In genomic region chr3:185656321-185656840, GRCh38 we compare ENCODE assay signal across 10 cellular contexts.
DNase-seq lines count a peak whose midpoint lies in the region; ATAC-seq and TF ChIP-seq lines count a peak whose summit lies in the region.
"Had no signal": no experiment of that assay in that cellular context is flagged by ENCODE, and none has a peak within 500 bp of the region (broad histone marks: within the 10 kb centered on the region; RNA-seq: fewer than 3 reads in every experiment).

No MANE protein-coding gene starts in this region.

- H3K4me3 Mint-ChIP-seq in naive thymus-derived CD8-positive, alpha-beta T cell = no peak overlapping the region
- no peak overlapping the region for H3K4me3 Mint-ChIP-seq in activated T-cell treated with anti-CD3 and anti-CD28 coated beads, Interleukin-2, amount 50 U/mL, for 24 hours
- H3K4me3 Mint-ChIP-seq: activated naive CD4-positive, alpha-beta T cell treated with anti-CD3 and anti-CD28 coated beads, Interleukin-2, amount 50 U/mL, for 24 hours had no signal

- no peaks in the 10 kb centered on the region for H3K9me3 Mint-ChIP-seq in naive thymus-derived CD8-positive, alpha-beta T cell
- H3K9me3 Mint-ChIP-seq in activated T-cell treated with anti-CD3 and anti-CD28 coated beads, Interleukin-2, amount 50 U/mL, for 24 hours = no peaks in the 10 kb centered on the region
- H3K9me3 Mint-ChIP-seq: activated naive CD4-positive, alpha-beta T cell treated with anti-CD3 and anti-CD28 coated beads, Interleukin-2, amount 50 U/mL, for 24 hours had no signal

- peaks cover 8% of the 10 kb centered on the region for H4K20me1 ChIP-seq in osteoblast (ENCODE audit: insufficient read depth, low read length)

- peaks cover 4% of the 10 kb centered on the region for H3K79me2 ChIP-seq in osteoblast (ENCODE audit: insufficient read depth, low read length)

- H3K36me3 ChIP-seq in osteoblast (ENCODE audit: insufficient read depth, low read length) = peaks cover 55% of the 10 kb centered on the region

- no peak overlapping the region for H3K27ac Mint-ChIP-seq in naive thymus-derived CD8-positive, alpha-beta T cell
- H3K27ac Mint-ChIP-seq in activated T-cell treated with anti-CD3 and anti-CD28 coated beads, Interleukin-2, amount 50 U/mL, for 24 hours = no peak overlapping the region
- H3K27ac Mint-ChIP-seq: activated naive CD4-positive, alpha-beta T cell treated with anti-CD3 and anti-CD28 coated beads, Interleukin-2, amount 50 U/mL, for 24 hours had no signal

- H3K27me3 ChIP-seq in osteoblast (ENCODE audit: insufficient read depth, low read length) = no peaks in the 10 kb centered on the region

- peak overlapping the region; percentile 34 for H3K4me2 ChIP-seq in osteoblast (ENCODE audit: insufficient read depth, low read length)

- no peaks in the 10 kb centered on the region for H3K36me3 Mint-ChIP-seq in naive thymus-derived CD8-positive, alpha-beta T cell
- no peaks in the 10 kb centered on the region for H3K36me3 Mint-ChIP-seq in activated T-cell treated with anti-CD3 and anti-CD28 coated beads, Interleukin-2, amount 50 U/mL, for 24 hours (ENCODE audit: low read depth)
- H3K36me3 Mint-ChIP-seq: activated naive CD4-positive, alpha-beta T cell treated with anti-CD3 and anti-CD28 coated beads, Interleukin-2, amount 50 U/mL, for 24 hours had no signal

- peak overlapping the region; percentile 91 for H3K27ac ChIP-seq in osteoblast (ENCODE audit: low read depth, low read length)
- H3K27ac ChIP-seq: C4-2B had no signal

- ATAC-seq in naive thymus-derived CD8-positive, alpha-beta T cell = no peak

- in situ Hi-C loops in ACHN (cut with HindIII; ENCODE audit: low pct_ligation_motif_present, low pct_unique_long_range_greater_than_20kb, low sequenced_read_pairs) = no loop called here

- no peaks in the 10 kb centered on the region for H3K9me3 ChIP-seq in osteoblast (ENCODE audit: low read depth, low read length)

- peaks cover 0 to 4% (median 2%) of the 10 kb centered on the region in 5 donors for H3K27me3 Mint-ChIP-seq in naive thymus-derived CD8-positive, alpha-beta T cell
- peaks cover 5% of the 10 kb centered on the region for H3K27me3 Mint-ChIP-seq in activated T-cell treated with anti-CD3 and anti-CD28 coated beads, Interleukin-2, amount 50 U/mL, for 24 hours
- H3K27me3 Mint-ChIP-seq: activated naive CD4-positive, alpha-beta T cell treated with anti-CD3 and anti-CD28 coated beads, Interleukin-2, amount 50 U/mL, for 24 hours had no signal

- peaks cover 0 to 3% (median 0%) of the 10 kb centered on the region in 4 donors for H3K4me1 Mint-ChIP-seq in naive thymus-derived CD8-positive, alpha-beta T cell
- H3K4me1 Mint-ChIP-seq in activated T-cell treated with anti-CD3 and anti-CD28 coated beads, Interleukin-2, amount 50 U/mL, for 24 hours (ENCODE audit: low read depth) = peaks cover 2% of the 10 kb centered on the region
- H3K4me1 Mint-ChIP-seq: activated naive CD4-positive, alpha-beta T cell treated with anti-CD3 and anti-CD28 coated beads, Interleukin-2, amount 50 U/mL, for 24 hours had no signal

- peak; percentile 82 for DNase-seq in ACHN
- DNase-seq in SW 1271 (lab: John Stamatoyannopoulos, UW) = peak; percentile 62 to 78
- peak; percentile 95 for DNase-seq in fibroblast of the conjunctiva (ENCODE audit: low read depth)
- peak; percentile 95 for DNase-seq in osteoblast (ENCODE audit: insufficient read length, low spot score, missing footprints)
- DNase-seq in SHP77 (lab: John Stamatoyannopoulos, UW) = no peak
- no peak for DNase-seq in naive thymus-derived CD8-positive, alpha-beta T cell
- DNase-seq in activated T-cell treated with anti-CD3 and anti-CD28 coated beads, Interleukin-2, amount 50 U/mL, for 24 hours = no peak
- DNase-seq in NCI-H2107 (lab: John Stamatoyannopoulos, UW) = no peak

- TF ChIP-seq CTCF in osteoblast (IDR thresholded peaks at IDR 0.05; ENCODE audit: extremely low read depth, low read depth, low read length) = no peak

- H2AFZ ChIP-seq in osteoblast (ENCODE audit: low read length) = no peak overlapping the region

- H3K4me1 ChIP-seq in osteoblast (ENCODE audit: insufficient read depth, low read length) = peaks cover 52% of the 10 kb centered on the region

- H3K4me3 ChIP-seq in osteoblast (ENCODE audit: insufficient read depth, low read length) = no peak overlapping the region

- POLR2A ChIA-PET in naive thymus-derived CD8-positive, alpha-beta T cell (lab: Charles Lee) = no interaction called here

Comparison
In these comparisons a context has a peak if more than half of its experiments do, and no peak if none do; other contexts are left out.
1. DNase-seq: peak in ACHN (single experiment), SW 1271 (2 of 2), fibroblast of the conjunctiva (single experiment) and osteoblast (single experiment); none in SHP77 (0 of 2), naive thymus-derived CD8-positive, alpha-beta T cell (0 of 10), activated T-cell treated with anti-CD3 and anti-CD28 coated beads, Interleukin-2, amount 50 U/mL, for 24 hours (single experiment) and NCI-H2107 (single experiment).